In the genomic region with DNA sequence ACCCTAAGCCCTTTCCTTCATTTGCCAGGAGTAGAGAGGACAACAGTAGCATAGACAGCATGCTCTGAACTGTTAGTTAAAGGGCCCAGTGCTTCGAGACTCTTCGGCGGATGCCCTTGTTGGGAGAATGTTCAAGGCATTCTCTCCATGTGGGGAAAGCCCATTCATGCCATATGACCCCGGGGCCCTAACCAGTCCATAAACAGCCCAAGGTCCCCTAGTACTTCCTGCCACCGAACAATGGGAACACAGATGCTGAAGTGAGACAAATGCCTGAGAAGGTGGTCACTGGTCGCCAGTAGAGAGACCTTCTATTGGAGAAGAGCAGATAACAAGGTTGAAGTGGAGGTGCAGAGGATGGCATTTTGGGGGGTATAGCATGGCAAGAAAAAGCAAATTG, we compare ENCODE assay signal across 1 cellular context.
TF ChIP-seq lines count a peak whose summit lies in the region.

No MANE protein-coding gene starts in this region.

TF ChIP-seq in endothelial cell of umbilical vein, 7 proteins besides CTCF, POLR2A, EP300 and RAD21 (continued from another document):
- TF ChIP-seq MYC (IDR thresholded peaks at IDR 0.05; ENCODE audit: low read depth, low read length) (no peak), EZH2 (IDR thresholded peaks at IDR 0.05; ENCODE audit: borderline replicate concordance, low read depth, low read length, severe bottlenecking) (no peak), GATA2 (IDR thresholded peaks at IDR 0.05; ENCODE audit: insufficient read depth, insufficient read length, low read depth, low read length) (no peak)
- TF ChIP-seq, protein P1, sequence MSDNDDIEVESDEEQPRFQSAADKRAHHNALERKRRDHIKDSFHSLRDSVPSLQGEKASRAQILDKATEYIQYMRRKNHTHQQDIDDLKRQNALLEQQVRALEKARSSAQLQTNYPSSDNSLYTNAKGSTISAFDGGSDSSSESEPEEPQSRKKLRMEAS (IDR thresholded peaks at IDR 0.05; ENCODE audit: insufficient read depth, insufficient read length), result no peak
TF ChIP-seq in endothelial cell of umbilical vein: peak in this region for 0.
